Comparison of ENCODE assay signal across 24 cellular contexts in genomic region chr6:157137501-157137900, GRCh38.
A peak's percentile ranks its signal among the peaks of the same experiment; 100 is the strongest.
DNase-seq lines count a peak whose midpoint lies in the region; ATAC-seq and TF ChIP-seq lines count a peak whose summit lies in the region.
"Had no signal": no experiment of that assay in that cellular context is flagged by ENCODE, and none has a peak within 500 bp of the region (broad histone marks: within the 10 kb centered on the region; RNA-seq: fewer than 3 reads in every experiment).

No MANE protein-coding gene starts in this region.

- no peaks in the 10 kb centered on the region for H3K9me3 ChIP-seq in right lobe of liver
- H3K9me3 ChIP-seq: A549; BLaER1 treated with 17β-estradiol and CSF1 and Interleukin-3, amounts not matched to agents 10 nM and 100 nM; SK-N-SH had no signal

- peaks cover 0 to 20% (median 4%) of the 10 kb centered on the region in 4 donors for H3K36me3 ChIP-seq in right lobe of liver

- TF ChIP-seq CTCF in right lobe of liver (IDR thresholded peaks at IDR 0.05) (no peak), GM13976 (IDR thresholded peaks at IDR 0.05; ENCODE audit: borderline replicate concordance, control extremely low read depth, extremely low read depth, insufficient read depth, missing control alignments) (no peak)

- peaks cover 19% of the 10 kb centered on the region for H3K36me3 Mint-ChIP-seq in stimulated activated effector memory CD8-positive, alpha-beta T cell treated with anti-CD3 and anti-CD28 coated beads, Interleukin-12 subunit alpha, Interleukin-12 subunit beta, amount 100 ng/mL, for 72 hours

- no peaks in the 10 kb centered on the region for H3K9me3 Mint-ChIP-seq in stimulated activated naive CD8-positive, alpha-beta T cell treated with anti-CD3 and anti-CD28 coated beads, Interleukin-15, amount 100 ng/mL, for 72 hours
- H3K9me3 Mint-ChIP-seq in stimulated activated effector memory CD8-positive, alpha-beta T cell treated with anti-CD3 and anti-CD28 coated beads, Interleukin-12 subunit alpha, Interleukin-12 subunit beta, amount 100 ng/mL, for 72 hours = no peaks in the 10 kb centered on the region
- H3K9me3 Mint-ChIP-seq: CD4-positive, alpha-beta T cell had no signal

- no peak for ATAC-seq in stimulated activated naive CD8-positive, alpha-beta T cell treated with anti-CD3 and anti-CD28 coated beads, Interleukin-15, amount 100 ng/mL, for 72 hours
- no peak for ATAC-seq in stimulated activated naive CD8-positive, alpha-beta T cell treated with anti-CD3 and anti-CD28 coated beads, Interleukin-15, Interleukin-2, amounts not matched to agents 100 U/mL and 50 U/mL, for 24 hours
- ATAC-seq in right lobe of liver (peak in 3 of 4 donors; percentile 28 to 33 (median 28)), GM21825 (IDR thresholded peaks at IDR 0.05; ENCODE audit: unreplicated experiment) (no peak), HG02970 (IDR thresholded peaks at IDR 0.05; ENCODE audit: low FRiP score, unreplicated experiment) (no peak)
- no peak for ATAC-seq in stimulated activated effector memory CD8-positive, alpha-beta T cell treated with anti-CD3 and anti-CD28 coated beads, Interleukin-12 subunit alpha, Interleukin-12 subunit beta, amount 100 ng/mL, for 72 hours
- ATAC-seq: A549, PC-3 had no signal

- H3K27me3 Mint-ChIP-seq in stimulated activated naive CD8-positive, alpha-beta T cell treated with anti-CD3 and anti-CD28 coated beads, Interleukin-15, amount 100 ng/mL, for 72 hours = no peaks in the 10 kb centered on the region
- H3K27me3 Mint-ChIP-seq: CD4-positive, alpha-beta T cell had no signal

- in situ Hi-C loops in GM13976 (cut with MboI; ENCODE audit: low sequenced_read_pairs, unreplicated experiment) = no loop called here

- no peak overlapping the region for H3K4me3 ChIP-seq in right lobe of liver
- H3K4me3 ChIP-seq: A549; BLaER1 treated with 17β-estradiol and CSF1 and Interleukin-3, amounts not matched to agents 10 nM and 100 nM had no signal

- no peak for TF ChIP-seq POLR2A in right lobe of liver (IDR thresholded peaks at IDR 0.05)

- H3K4me1 Mint-ChIP-seq in stimulated activated naive CD8-positive, alpha-beta T cell treated with anti-CD3 and anti-CD28 coated beads, Interleukin-15, amount 100 ng/mL, for 72 hours = peaks cover 18% of the 10 kb centered on the region
- H3K4me1 Mint-ChIP-seq in stimulated activated effector memory CD8-positive, alpha-beta T cell treated with anti-CD3 and anti-CD28 coated beads, Interleukin-12 subunit alpha, Interleukin-12 subunit beta, amount 100 ng/mL, for 72 hours = peaks cover 14% of the 10 kb centered on the region

- WGBS in right lobe of liver (ENCODE audit: insufficient coverage, low coverage, low lambda C conversion rate, missing lambda C conversion rate) = 69% methylated on average over 2 of the region's 2 CpGs

- intact Hi-C loops in right lobe of liver (cut with DNase I) = no loop called here

- H3K27me3 ChIP-seq in right lobe of liver = no peaks in the 10 kb centered on the region
- H3K27me3 ChIP-seq: BLaER1 treated with 17β-estradiol and CSF1 and Interleukin-3, amounts not matched to agents 10 nM and 100 nM had no signal

- no peak overlapping the region for H3K27ac ChIP-seq in right lobe of liver
- H3K27ac ChIP-seq: A549; BLaER1 treated with 17β-estradiol and CSF1 and Interleukin-3, amounts not matched to agents 10 nM and 100 nM; HL-60 had no signal

- no peak for DNase-seq in stimulated activated naive CD8-positive, alpha-beta T cell treated with anti-CD3 and anti-CD28 coated beads, Interleukin-15, amount 100 ng/mL, for 72 hours
- no peak for DNase-seq in stimulated activated naive CD8-positive, alpha-beta T cell treated with anti-CD3 and anti-CD28 coated beads, Interleukin-15, Interleukin-2, amounts not matched to agents 100 U/mL and 50 U/mL, for 24 hours
- DNase-seq in fibroblast of gingiva (ENCODE audit: low read depth) = peak; percentile 21
- no peak for DNase-seq in right lobe of liver
- no peak for DNase-seq in stimulated activated effector memory CD8-positive, alpha-beta T cell treated with anti-CD3 and anti-CD28 coated beads, Interleukin-12 subunit alpha, Interleukin-12 subunit beta, amount 100 ng/mL, for 72 hours (ENCODE audit: low spot score in 2 of 2)
- no peak for DNase-seq in GM13976 (ENCODE audit: low spot score)
- DNase-seq: AML-193; CD4-positive, alpha-beta T cell; Karpas-422; NCI-H1092 treated with DMSO at 0.1 percent for 48 hours; NCI-H1436 treated with DMSO at 0.1 percent for 48 hours; NCI-H187 treated with DMSO at 0.1 percent for 48 hours; NCI-H2107; NCI-H446; NCI-H526; NCI-H82; NK-92 treated with Interleukin-12 subunit alpha and Interleukin-12 subunit beta, amount 100 ng/mL, for 24 hours; PC-3; SK-N-SH had no signal

- peaks cover 0 to 4% (median 0%) of the 10 kb centered on the region in 4 donors for H3K4me1 ChIP-seq in right lobe of liver
- H3K4me1 ChIP-seq: BLaER1 treated with 17β-estradiol and CSF1 and Interleukin-3, amounts not matched to agents 10 nM and 100 nM had no signal

- no peak overlapping the region for H3K4me3 Mint-ChIP-seq in stimulated activated naive CD8-positive, alpha-beta T cell treated with anti-CD3 and anti-CD28 coated beads, Interleukin-15, amount 100 ng/mL, for 72 hours
- no peak overlapping the region for H3K4me3 Mint-ChIP-seq in stimulated activated effector memory CD8-positive, alpha-beta T cell treated with anti-CD3 and anti-CD28 coated beads, Interleukin-12 subunit alpha, Interleukin-12 subunit beta, amount 100 ng/mL, for 72 hours
- H3K4me3 Mint-ChIP-seq: CD4-positive, alpha-beta T cell had no signal

- peak overlapping the region; percentile 42 to 77 for H3K27ac Mint-ChIP-seq in stimulated activated naive CD8-positive, alpha-beta T cell treated with anti-CD3 and anti-CD28 coated beads, Interleukin-15, amount 100 ng/mL, for 72 hours
- H3K27ac Mint-ChIP-seq in stimulated activated effector memory CD8-positive, alpha-beta T cell treated with anti-CD3 and anti-CD28 coated beads, Interleukin-12 subunit alpha, Interleukin-12 subunit beta, amount 100 ng/mL, for 72 hours = peak overlapping the region; percentile 29
- H3K27ac Mint-ChIP-seq: CD4-positive, alpha-beta T cell had no signal

Comparison
In these comparisons a context has a peak if more than half of its experiments do, and no peak if none do; other contexts are left out.
1. ATAC-seq: peak in right lobe of liver (3 of 4); none in stimulated activated naive CD8-positive, alpha-beta T cell treated with anti-CD3 and anti-CD28 coated beads, Interleukin-15, amount 100 ng/mL, for 72 hours (single experiment), stimulated activated naive CD8-positive, alpha-beta T cell treated with anti-CD3 and anti-CD28 coated beads, Interleukin-15, Interleukin-2, amounts not matched to agents 100 U/mL and 50 U/mL, for 24 hours (single experiment), stimulated activated effector memory CD8-positive, alpha-beta T cell treated with anti-CD3 and anti-CD28 coated beads, Interleukin-12 subunit alpha, Interleukin-12 subunit beta, amount 100 ng/mL, for 72 hours (single experiment), GM21825 (single experiment) and HG02970 (single experiment).